ENCODE assay signal across 1 cellular context in genomic region chr7:90621892-90622182, GRCh38.
TF ChIP-seq lines count a peak whose summit lies in the region.

No MANE protein-coding gene starts in this region.

TF ChIP-seq in GM23338, 12 proteins besides CTCF, POLR2A, EP300 and RAD21 (continued from another document):
- TF ChIP-seq, protein P1, sequence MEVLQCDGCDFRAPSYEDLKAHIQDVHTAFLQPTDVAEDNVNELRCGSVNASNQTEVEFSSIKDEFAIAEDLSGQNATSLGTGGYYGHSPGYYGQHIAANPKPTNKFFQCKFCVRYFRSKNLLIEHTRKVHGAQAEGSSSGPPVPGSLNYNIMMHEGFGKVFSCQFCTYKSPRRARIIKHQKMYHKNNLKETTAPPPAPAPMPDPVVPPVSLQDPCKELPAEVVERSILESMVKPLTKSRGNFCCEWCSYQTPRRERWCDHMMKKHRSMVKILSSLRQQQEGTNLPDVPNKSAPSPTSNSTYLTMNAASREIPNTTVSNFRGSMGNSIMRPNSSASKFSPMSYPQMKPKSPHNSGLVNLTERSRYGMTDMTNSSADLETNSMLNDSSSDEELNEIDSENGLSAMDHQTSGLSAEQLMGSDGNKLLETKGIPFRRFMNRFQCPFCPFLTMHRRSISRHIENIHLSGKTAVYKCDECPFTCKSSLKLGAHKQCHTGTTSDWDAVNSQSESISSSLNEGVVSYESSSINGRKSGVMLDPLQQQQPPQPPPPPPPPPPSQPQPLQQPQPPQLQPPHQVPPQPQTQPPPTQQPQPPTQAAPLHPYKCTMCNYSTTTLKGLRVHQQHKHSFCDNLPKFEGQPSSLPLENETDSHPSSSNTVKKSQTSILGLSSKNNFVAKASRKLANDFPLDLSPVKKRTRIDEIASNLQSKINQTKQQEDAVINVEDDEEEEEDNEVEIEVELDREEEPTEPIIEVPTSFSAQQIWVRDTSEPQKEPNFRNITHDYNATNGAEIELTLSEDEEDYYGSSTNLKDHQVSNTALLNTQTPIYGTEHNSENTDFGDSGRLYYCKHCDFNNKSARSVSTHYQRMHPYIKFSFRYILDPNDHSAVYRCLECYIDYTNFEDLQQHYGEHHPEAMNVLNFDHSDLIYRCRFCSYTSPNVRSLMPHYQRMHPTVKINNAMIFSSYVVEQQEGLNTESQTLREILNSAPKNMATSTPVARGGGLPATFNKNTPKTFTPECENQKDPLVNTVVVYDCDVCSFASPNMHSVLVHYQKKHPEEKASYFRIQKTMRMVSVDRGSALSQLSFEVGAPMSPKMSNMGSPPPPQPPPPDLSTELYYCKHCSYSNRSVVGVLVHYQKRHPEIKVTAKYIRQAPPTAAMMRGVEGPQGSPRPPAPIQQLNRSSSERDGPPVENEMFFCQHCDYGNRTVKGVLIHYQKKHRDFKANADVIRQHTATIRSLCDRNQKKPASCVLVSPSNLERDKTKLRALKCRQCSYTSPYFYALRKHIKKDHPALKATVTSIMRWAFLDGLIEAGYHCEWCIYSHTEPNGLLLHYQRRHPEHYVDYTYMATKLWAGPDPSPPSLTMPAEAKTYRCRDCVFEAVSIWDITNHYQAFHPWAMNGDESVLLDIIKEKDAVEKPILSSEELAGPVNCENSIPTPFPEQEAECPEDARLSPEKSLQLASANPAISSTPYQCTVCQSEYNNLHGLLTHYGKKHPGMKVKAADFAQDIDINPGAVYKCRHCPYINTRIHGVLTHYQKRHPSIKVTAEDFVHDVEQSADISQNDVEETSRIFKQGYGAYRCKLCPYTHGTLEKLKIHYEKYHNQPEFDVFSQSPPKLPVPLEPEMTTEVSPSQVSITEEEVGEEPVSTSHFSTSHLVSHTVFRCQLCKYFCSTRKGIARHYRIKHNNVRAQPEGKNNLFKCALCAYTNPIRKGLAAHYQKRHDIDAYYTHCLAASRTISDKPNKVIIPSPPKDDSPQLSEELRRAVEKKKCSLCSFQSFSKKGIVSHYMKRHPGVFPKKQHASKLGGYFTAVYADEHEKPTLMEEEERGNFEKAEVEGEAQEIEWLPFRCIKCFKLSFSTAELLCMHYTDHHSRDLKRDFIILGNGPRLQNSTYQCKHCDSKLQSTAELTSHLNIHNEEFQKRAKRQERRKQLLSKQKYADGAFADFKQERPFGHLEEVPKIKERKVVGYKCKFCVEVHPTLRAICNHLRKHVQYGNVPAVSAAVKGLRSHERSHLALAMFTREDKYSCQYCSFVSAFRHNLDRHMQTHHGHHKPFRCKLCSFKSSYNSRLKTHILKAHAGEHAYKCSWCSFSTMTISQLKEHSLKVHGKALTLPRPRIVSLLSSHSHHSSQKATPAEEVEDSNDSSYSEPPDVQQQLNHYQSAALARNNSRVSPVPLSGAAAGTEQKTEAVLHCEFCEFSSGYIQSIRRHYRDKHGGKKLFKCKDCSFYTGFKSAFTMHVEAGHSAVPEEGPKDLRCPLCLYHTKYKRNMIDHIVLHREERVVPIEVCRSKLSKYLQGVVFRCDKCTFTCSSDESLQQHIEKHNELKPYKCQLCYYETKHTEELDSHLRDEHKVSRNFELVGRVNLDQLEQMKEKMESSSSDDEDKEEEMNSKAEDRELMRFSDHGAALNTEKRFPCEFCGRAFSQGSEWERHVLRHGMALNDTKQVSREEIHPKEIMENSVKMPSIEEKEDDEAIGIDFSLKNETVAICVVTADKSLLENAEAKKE (CRISPR knock-in tag; IDR thresholded peaks at IDR 0.05), result 0 out of 2 replicates have a peak, but pooled peaks have one; percentile 24
- no peak for TF ChIP-seq STAT1 (IDR thresholded peaks at IDR 0.05; ENCODE audit: unreplicated experiment)
